1 cellular context compared by ENCODE assay signal in genomic region chr20:47360489-47361267, GRCh38.
TF ChIP-seq lines count a peak whose summit lies in the region.

No MANE protein-coding gene starts in this region.

TF ChIP-seq in HepG2, 621 proteins besides CTCF, POLR2A, EP300 and RAD21 (continued from another document and continues in another):
- 0 out of 2 replicates have a peak, but pooled peaks have one; percentile 69 for TF ChIP-seq ZXDC (CRISPR knock-in tag; IDR thresholded peaks at IDR 0.05)
- peak; percentile 84 for TF ChIP-seq AFF4 (CRISPR knock-in tag; IDR thresholded peaks at IDR 0.05)
- TF ChIP-seq ELK4 (CRISPR knock-in tag; IDR thresholded peaks at IDR 0.05; ENCODE audit: borderline replicate concordance): no peak
- TF ChIP-seq PHF21A (CRISPR knock-in tag; IDR thresholded peaks at IDR 0.05): peak; percentile 37; the same call in 1 of the 2 replicates
- no peak for TF ChIP-seq SOX6 (IDR thresholded peaks at IDR 0.05)
- TF ChIP-seq SOX6 (CRISPR knock-in tag; IDR thresholded peaks at IDR 0.05): peak; percentile 86
- peak; percentile 68 for TF ChIP-seq ZNF317 (CRISPR knock-in tag; IDR thresholded peaks at IDR 0.05)
- TF ChIP-seq ZNF704 (CRISPR knock-in tag; IDR thresholded peaks at IDR 0.05; ENCODE audit: borderline replicate concordance): peak; percentile 91
- TF ChIP-seq HCFC1 (IDR thresholded peaks at IDR 0.05; ENCODE audit: low read depth, low read length): no peak
- no peak for TF ChIP-seq BATF2 (CRISPR knock-in tag; IDR thresholded peaks at IDR 0.05)
- no peak for TF ChIP-seq HNF4G (IDR thresholded peaks at IDR 0.05; ENCODE audit: borderline replicate concordance, low read depth, low read length)
- no peak for TF ChIP-seq HNF4G (CRISPR knock-in tag; IDR thresholded peaks at IDR 0.05; ENCODE audit: borderline replicate concordance, low read depth)
- peak; percentile 61; the same call in 1 of the 2 replicates for TF ChIP-seq ZNF720 (CRISPR knock-in tag; IDR thresholded peaks at IDR 0.05)
- no peak for TF ChIP-seq NFE2 (CRISPR knock-in tag; IDR thresholded peaks at IDR 0.05)
- no peak; the same call in 1 of the 2 replicates for TF ChIP-seq KLF11 (CRISPR knock-in tag; IDR thresholded peaks at IDR 0.05)
- peak; percentile 92 for TF ChIP-seq POLR2G (IDR thresholded peaks at IDR 0.05; ENCODE audit: low read depth, low read length)
- TF ChIP-seq HMG20A (CRISPR knock-in tag; IDR thresholded peaks at IDR 0.05; ENCODE audit: borderline replicate concordance): no peak; the same call in 1 of the 2 replicates
- 0 out of 2 replicates have a peak, but pooled peaks have one; percentile 40 for TF ChIP-seq KLF9 (CRISPR knock-in tag; IDR thresholded peaks at IDR 0.05; ENCODE audit: low read depth)
- no peak for TF ChIP-seq ZNF101 (CRISPR knock-in tag; IDR thresholded peaks at IDR 0.05; ENCODE audit: borderline replicate concordance, low read depth)
- TF ChIP-seq CBX2 (IDR thresholded peaks at IDR 0.05; ENCODE audit: low read depth, low read length): no peak
- TF ChIP-seq CBX2 (CRISPR knock-in tag; IDR thresholded peaks at IDR 0.05; ENCODE audit: low read depth): no peak
- no peak; the same call in 1 of the 2 replicates for TF ChIP-seq ZBED4 (CRISPR knock-in tag; IDR thresholded peaks at IDR 0.05; ENCODE audit: borderline replicate concordance)
- TF ChIP-seq ZNF24 (IDR thresholded peaks at IDR 0.05): no peak
- TF ChIP-seq PCBP1 (IDR thresholded peaks at IDR 0.05; ENCODE audit: borderline replicate concordance, low read depth, low read length): 0 out of 2 replicates have a peak, but pooled peaks have one; percentile 62
- peak; percentile 38; the same call in 1 of the 2 replicates for TF ChIP-seq ZBTB7B (CRISPR knock-in tag; IDR thresholded peaks at IDR 0.05)
- TF ChIP-seq ZFP37 (CRISPR knock-in tag; IDR thresholded peaks at IDR 0.05; ENCODE audit: borderline replicate concordance): peak; percentile 72; the same call in 1 of the 2 replicates
- TF ChIP-seq ZNF414 (CRISPR knock-in tag; IDR thresholded peaks at IDR 0.05): peak; percentile 51; the same call in 1 of the 2 replicates
- peak; percentile 84; the same call in 1 of the 2 replicates for TF ChIP-seq ZNF224 (CRISPR knock-in tag; IDR thresholded peaks at IDR 0.05)
- TF ChIP-seq STAG1 (CRISPR knock-in tag; IDR thresholded peaks at IDR 0.05): peak; percentile 33; the same call in 1 of the 2 replicates
- 0 out of 2 replicates have a peak, but pooled peaks have one; percentile 54 for TF ChIP-seq ARHGAP35 (CRISPR knock-in tag; IDR thresholded peaks at IDR 0.05; ENCODE audit: borderline replicate concordance)
- TF ChIP-seq ETV5 (CRISPR knock-in tag; IDR thresholded peaks at IDR 0.05; ENCODE audit: borderline replicate concordance): peak; percentile 54
- TF ChIP-seq HDAC2 (CRISPR knock-in tag; IDR thresholded peaks at IDR 0.05): peak; percentile 83
- TF ChIP-seq ZNF678 (CRISPR knock-in tag; IDR thresholded peaks at IDR 0.05): peak; percentile 73
- TF ChIP-seq IRF9 (CRISPR knock-in tag; IDR thresholded peaks at IDR 0.05; ENCODE audit: borderline replicate concordance): peak; percentile 29; the same call in 1 of the 2 replicates
- TF ChIP-seq FOXA1 (IDR thresholded peaks at IDR 0.05): no peak
- no peak; the same call in none of the 2 replicates for TF ChIP-seq FOXA1 (CRISPR knock-in tag; IDR thresholded peaks at IDR 0.05)
- peak; percentile 79 for TF ChIP-seq ZMYM4 (CRISPR knock-in tag; IDR thresholded peaks at IDR 0.05)
- no peak for TF ChIP-seq SIN3A (IDR thresholded peaks at IDR 0.05; ENCODE audit: borderline replicate concordance, low read depth, low read length)
- TF ChIP-seq ZZZ3 (CRISPR knock-in tag; IDR thresholded peaks at IDR 0.05; ENCODE audit: borderline replicate concordance): no peak; the same call in 1 of the 2 replicates
- TF ChIP-seq NFIC (IDR thresholded peaks at IDR 0.05; ENCODE audit: low read length): no peak
- TF ChIP-seq ATF1 (CRISPR knock-in tag; IDR thresholded peaks at IDR 0.05): peak; percentile 53; the same call in 1 of the 2 replicates
- no peak for TF ChIP-seq RFX1 (IDR thresholded peaks at IDR 0.05)
- peak; percentile 85; the same call in 1 of the 2 replicates for TF ChIP-seq ZBTB10 (CRISPR knock-in tag; IDR thresholded peaks at IDR 0.05; ENCODE audit: borderline replicate concordance)
